ENCODE assay signal across 17 cellular contexts in genomic region chr1:202723708-202724107, GRCh38. TPM values are rescaled to one million over a fixed set of nuclear protein-coding genes. Genes with fewer than 3 reads are reported as not detected.
A peak's percentile ranks its signal among the peaks of the same experiment; 100 is the strongest.
DNase-seq lines count a peak whose midpoint lies in the region; ATAC-seq, FAIRE-seq and TF ChIP-seq lines count a peak whose summit lies in the region.
"Had no signal": no experiment of that assay in that cellular context is flagged by ENCODE, and none has a peak within 500 bp of the region (broad histone marks: within the 10 kb centered on the region; RNA-seq: fewer than 3 reads in every experiment).

No MANE protein-coding gene starts in this region.

- H3K4me1 Mint-ChIP-seq in activated T-cell treated with anti-CD3 and anti-CD28 coated beads, Interleukin-2, amount 50 U/mL, for 72 hours (ENCODE audit: low read depth) = peaks cover 5% of the 10 kb centered on the region
- H3K4me1 Mint-ChIP-seq in glutamatergic neuron (ENCODE audit: low read depth, unreplicated experiment) (peaks cover 18% of the 10 kb centered on the region), progenitor cell of endocrine pancreas (ENCODE audit: low read depth) (no peaks in the 10 kb centered on the region)

- peak overlapping the region; percentile 0 for H3K27ac Mint-ChIP-seq in activated T-cell treated with anti-CD3 and anti-CD28 coated beads, Interleukin-2, amount 50 U/mL, for 72 hours
- peak overlapping the region; percentile 2 for H3K27ac Mint-ChIP-seq in glutamatergic neuron (ENCODE audit: unreplicated experiment)
- H3K27ac Mint-ChIP-seq in progenitor cell of endocrine pancreas = peak overlapping the region; percentile 76
- H3K27ac Mint-ChIP-seq: CD14-positive monocyte, HFFc6 had no signal

- H3K4me3 Mint-ChIP-seq in activated T-cell treated with anti-CD3 and anti-CD28 coated beads, Interleukin-2, amount 50 U/mL, for 72 hours = no peak overlapping the region
- H3K4me3 Mint-ChIP-seq in glutamatergic neuron (ENCODE audit: unreplicated experiment) (peak overlapping the region; percentile 16), progenitor cell of endocrine pancreas (ENCODE audit: low read depth) (no peak overlapping the region)
- H3K4me3 Mint-ChIP-seq: CD14-positive monocyte, HFFc6 had no signal

- no peak for DNase-seq in activated T-cell treated with anti-CD3 and anti-CD28 coated beads, Interleukin-2, amount 50 U/mL, for 72 hours
- DNase-seq in activated T-cell treated with anti-CD3 and anti-CD28 coated beads for 4 hours = no peak
- peak; percentile 10 for DNase-seq in amniotic epithelial cell (ENCODE audit: low read depth)
- no peak for DNase-seq in glutamatergic neuron
- no peak for DNase-seq in progenitor cell of endocrine pancreas (ENCODE audit: low spot score, unreplicated experiment)
- no peak for DNase-seq in GM12891 (ENCODE audit: insufficient read length, low spot score)
- no peak for DNase-seq in right atrium auricular region (ENCODE audit: low spot score)
- DNase-seq: DMS79, HCEC 1CT, HFFc6 had no signal

- no peak for FAIRE-seq in GM12891 (lab: Jason Lieb, UNC)
- FAIRE-seq: GM12878, HTR-8/SVneo had no signal

- H3K36me3 ChIP-seq in right atrium auricular region = peaks cover 14% of the 10 kb centered on the region

- H3K36me3 Mint-ChIP-seq in activated T-cell treated with anti-CD3 and anti-CD28 coated beads, Interleukin-2, amount 50 U/mL, for 72 hours (ENCODE audit: insufficient read depth in 2 of 2) = peaks cover 4 to 6% of the 10 kb centered on the region in 2 donors
- no peaks in the 10 kb centered on the region for H3K36me3 Mint-ChIP-seq in glutamatergic neuron (ENCODE audit: unreplicated experiment)
- peaks cover 24% of the 10 kb centered on the region for H3K36me3 Mint-ChIP-seq in progenitor cell of endocrine pancreas (ENCODE audit: insufficient read depth)

- H3K9me3 Mint-ChIP-seq in activated T-cell treated with anti-CD3 and anti-CD28 coated beads, Interleukin-2, amount 50 U/mL, for 72 hours = no peaks in the 10 kb centered on the region
- peaks cover 6% of the 10 kb centered on the region for H3K9me3 Mint-ChIP-seq in glutamatergic neuron (ENCODE audit: unreplicated experiment)
- no peaks in the 10 kb centered on the region for H3K9me3 Mint-ChIP-seq in progenitor cell of endocrine pancreas (ENCODE audit: low read depth)
- H3K9me3 Mint-ChIP-seq: CD14-positive monocyte, HFFc6 had no signal

- no peak for TF ChIP-seq CTCF in glutamatergic neuron (IDR thresholded peaks at IDR 0.05; ENCODE audit: partially characterized antibody, unreplicated experiment)
- no peak for TF ChIP-seq CTCF in progenitor cell of endocrine pancreas (IDR thresholded peaks at IDR 0.05; ENCODE audit: unreplicated experiment)
- no peak for TF ChIP-seq CTCF in right atrium auricular region (IDR thresholded peaks at IDR 0.05)

- H3K4me3 ChIP-seq in right atrium auricular region = no peak overlapping the region
- H3K4me3 ChIP-seq: GM12878 had no signal

- H3K27ac ChIP-seq in right atrium auricular region = no peak overlapping the region
- H3K27ac ChIP-seq: 22Rv1 had no signal

- TF ChIP-seq POLR2A in GM12891 (IDR thresholded peaks at IDR 0.05; ENCODE audit: low read depth, low read length) = no peak

- no peak for ATAC-seq in activated T-cell treated with anti-CD3 and anti-CD28 coated beads, Interleukin-2, amount 50 U/mL, for 72 hours (replicated peaks in 1 of 2)
- ATAC-seq in HG03159 (IDR thresholded peaks at IDR 0.05; ENCODE audit: unreplicated experiment) = no peak
- ATAC-seq: GM12878 had no signal

- no peaks in the 10 kb centered on the region for H3K9me3 ChIP-seq in right atrium auricular region

- no peaks in the 10 kb centered on the region for H3K27me3 ChIP-seq in right atrium auricular region

- H3K4me1 ChIP-seq in right atrium auricular region = no peaks in the 10 kb centered on the region

- peaks cover 5% of the 10 kb centered on the region for H3K27me3 Mint-ChIP-seq in activated T-cell treated with anti-CD3 and anti-CD28 coated beads, Interleukin-2, amount 50 U/mL, for 72 hours (ENCODE audit: low read depth)
- peaks cover 5% of the 10 kb centered on the region for H3K27me3 Mint-ChIP-seq in glutamatergic neuron (ENCODE audit: unreplicated experiment)
- H3K27me3 Mint-ChIP-seq in progenitor cell of endocrine pancreas = peaks cover under 1% of the 10 kb centered on the region

TF ChIP-seq in GM12891, 5 proteins besides CTCF, POLR2A, EP300 and RAD21:
- TF ChIP-seq POU2F2 (IDR thresholded peaks at IDR 0.05; ENCODE audit: low read depth, low read length) = no peak
- no peak for TF ChIP-seq PAX5 (IDR thresholded peaks at IDR 0.05; ENCODE audit: insufficient read depth, low read length, severe bottlenecking)
- TF ChIP-seq POLR2AphosphoS5 (IDR thresholded peaks at IDR 0.05; ENCODE audit: low read depth, low read length) = no peak
- no peak for TF ChIP-seq SPI1 (IDR thresholded peaks at IDR 0.05; ENCODE audit: low read depth, low read length)
- no peak for TF ChIP-seq TAF1 (IDR thresholded peaks at IDR 0.05; ENCODE audit: low read depth, low read length)

RNA-seq across cellular contexts. Expression of gene SYT2, which starts 13.5 kb away (rescaled TPM):
- under 1 TPM in 1 of 2 donors, not detected in 1; 0.02 TPM for total RNA-seq in activated T-cell treated with anti-CD3 and anti-CD28 coated beads, Interleukin-2, amount 50 U/mL, for 72 hours
- 2.6 TPM for total RNA-seq in glutamatergic neuron (ENCODE audit: unreplicated experiment)
- total RNA-seq in progenitor cell of endocrine pancreas = 1.4 and 1.8 TPM in 2 replicates
- 0.01 TPM for polyA plus RNA-seq in GM12891 (2012; ENCODE audit: low read depth, missing spikeins)
- total RNA-seq in right atrium auricular region = not detected
- total RNA-seq: G401, GM12878 had no signal
- polyA plus RNA-seq: BJ, CD14-positive monocyte, GM12878 had no signal

Comparison
In these comparisons a context has a peak if more than half of its experiments do, and no peak if none do; other contexts are left out.
1. H3K27ac Mint-ChIP-seq: peak in every context shown above with its lines; median percentile 76 in progenitor cell of endocrine pancreas; 2 in glutamatergic neuron; 0 in activated T-cell treated with anti-CD3 and anti-CD28 coated beads, Interleukin-2, amount 50 U/mL, for 72 hours.